ENCODE assay signal across 24 cellular contexts in the genomic region with DNA sequence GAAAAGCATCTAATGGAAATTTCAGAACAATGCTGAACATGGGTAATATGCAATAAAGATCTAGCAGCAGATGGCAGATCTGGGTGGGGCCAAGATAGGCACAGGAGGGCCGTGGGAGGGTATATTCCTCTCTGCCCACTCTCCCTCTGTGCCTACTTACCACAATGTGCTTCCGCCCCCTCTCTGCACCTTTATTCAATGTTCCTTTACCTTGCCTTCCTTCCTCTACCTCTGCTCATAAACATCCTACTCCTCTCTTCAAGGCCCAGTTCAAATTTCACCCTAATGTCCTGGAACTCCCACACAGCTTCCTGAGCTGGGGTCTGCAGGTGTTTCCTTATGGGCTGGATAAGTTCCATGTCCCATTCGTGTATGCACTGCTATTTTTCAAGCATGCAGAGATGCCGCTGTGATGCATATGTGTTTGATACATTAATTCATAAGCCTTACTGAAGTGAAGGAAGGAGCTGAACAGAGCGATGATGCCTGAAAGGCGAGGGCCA.
"Had no signal": no experiment of that assay in that cellular context is flagged by ENCODE, and none has a peak within 500 bp of the region (broad histone marks: within the 10 kb centered on the region; RNA-seq: fewer than 3 reads in every experiment).

No MANE protein-coding gene starts in this region.

- DNase-seq: dorsolateral prefrontal cortex; effector CD8-positive, alpha-beta T cell; gastrocnemius medialis; heart right ventricle; islet precursor cell; left ventricle myocardium inferior; lower lobe of right lung; natural killer cell; occipital lobe; retina; right lobe of liver; spleen; stimulated activated CD4-positive, alpha-beta T cell treated with anti-CD3 and anti-CD28 coated beads, Interleukin-15, amount 100 ng/mL, for 24 hours; stimulated activated CD4-positive, alpha-beta T cell treated with anti-CD3 and anti-CD28 coated beads, Interleukin-1b, Interleukin-23, amount 100 ng/mL, for 48 hours; stimulated activated CD4-positive, alpha-beta T cell treated with anti-CD3 and anti-CD28 coated beads, Interleukin-4, amount 100 ng/mL, for 24 hours; testis; transverse colon had no signal

- H3K4me1 ChIP-seq: parathyroid adenoma, prostate gland, right lobe of liver, testis had no signal

- H3K79me2 ChIP-seq: parathyroid adenoma had no signal

- H3K4me3 Mint-ChIP-seq: memory B cell; mesothelial cell of epicardium; natural killer cell; stimulated activated memory B cell treated with anti-CD40 and anti-IgM and Interleukin-4, amounts not matched to agents 10 μg/mL and 1 μg/mL and 100 μg/mL, for 72 hours; stimulated activated naive CD8-positive, alpha-beta T cell treated with anti-CD3 and anti-CD28 coated beads, Interleukin-15, Interleukin-2, amounts not matched to agents 100 ng/mL and 50 ng/mL, for 24 hours had no signal

- H3K36me3 Mint-ChIP-seq: mesothelial cell of epicardium had no signal

- H3K27ac ChIP-seq: coronary artery, dorsolateral prefrontal cortex, left ventricle myocardium inferior, lower lobe of right lung, parathyroid adenoma, prostate gland, right lobe of liver, spleen, testis, transverse colon had no signal

- H3K9me3 ChIP-seq: gastrocnemius medialis, heart right ventricle, left ventricle myocardium inferior, lower lobe of right lung, prostate gland, right lobe of liver, spleen, testis, transverse colon had no signal

- H3K27me3 ChIP-seq: gastrocnemius medialis, heart right ventricle, right lobe of liver, spleen, testis, transverse colon had no signal

- H3K27me3 Mint-ChIP-seq: memory B cell; stimulated activated memory B cell treated with anti-CD40 and anti-IgM and Interleukin-4, amounts not matched to agents 10 μg/mL and 1 μg/mL and 100 μg/mL, for 72 hours; stimulated activated naive CD8-positive, alpha-beta T cell treated with anti-CD3 and anti-CD28 coated beads, Interleukin-15, Interleukin-2, amounts not matched to agents 100 ng/mL and 50 ng/mL, for 24 hours had no signal

- H3K4me1 Mint-ChIP-seq: natural killer cell had no signal

- H3K9me3 Mint-ChIP-seq: memory B cell; natural killer cell; stimulated activated memory B cell treated with anti-CD40 and anti-IgM and Interleukin-4, amounts not matched to agents 10 μg/mL and 1 μg/mL and 100 μg/mL, for 72 hours; stimulated activated naive CD8-positive, alpha-beta T cell treated with anti-CD3 and anti-CD28 coated beads, Interleukin-15, Interleukin-2, amounts not matched to agents 100 ng/mL and 50 ng/mL, for 24 hours had no signal

- H3K27ac Mint-ChIP-seq: memory B cell; mesothelial cell of epicardium; natural killer cell; stimulated activated memory B cell treated with anti-CD40 and anti-IgM and Interleukin-4, amounts not matched to agents 10 μg/mL and 1 μg/mL and 100 μg/mL, for 72 hours; stimulated activated naive CD8-positive, alpha-beta T cell treated with anti-CD3 and anti-CD28 coated beads, Interleukin-15, Interleukin-2, amounts not matched to agents 100 ng/mL and 50 ng/mL, for 24 hours had no signal

- H3K4me3 ChIP-seq: coronary artery, dorsolateral prefrontal cortex, gastrocnemius medialis, heart right ventricle, left ventricle myocardium inferior, lower lobe of right lung, prostate gland, right lobe of liver, spleen, testis, transverse colon had no signal

- H2AFZ ChIP-seq: parathyroid adenoma had no signal

- H3K36me3 ChIP-seq: gastrocnemius medialis, prostate gland, right lobe of liver, transverse colon had no signal

- H3K9ac ChIP-seq: parathyroid adenoma had no signal
